1 cellular context compared by ENCODE assay signal in genomic region chr6:138987643-138988468, GRCh38.
A peak's percentile ranks its signal among the peaks of the same experiment; 100 is the strongest.
TF ChIP-seq lines count a peak whose summit lies in the region.

A gene with protein sequence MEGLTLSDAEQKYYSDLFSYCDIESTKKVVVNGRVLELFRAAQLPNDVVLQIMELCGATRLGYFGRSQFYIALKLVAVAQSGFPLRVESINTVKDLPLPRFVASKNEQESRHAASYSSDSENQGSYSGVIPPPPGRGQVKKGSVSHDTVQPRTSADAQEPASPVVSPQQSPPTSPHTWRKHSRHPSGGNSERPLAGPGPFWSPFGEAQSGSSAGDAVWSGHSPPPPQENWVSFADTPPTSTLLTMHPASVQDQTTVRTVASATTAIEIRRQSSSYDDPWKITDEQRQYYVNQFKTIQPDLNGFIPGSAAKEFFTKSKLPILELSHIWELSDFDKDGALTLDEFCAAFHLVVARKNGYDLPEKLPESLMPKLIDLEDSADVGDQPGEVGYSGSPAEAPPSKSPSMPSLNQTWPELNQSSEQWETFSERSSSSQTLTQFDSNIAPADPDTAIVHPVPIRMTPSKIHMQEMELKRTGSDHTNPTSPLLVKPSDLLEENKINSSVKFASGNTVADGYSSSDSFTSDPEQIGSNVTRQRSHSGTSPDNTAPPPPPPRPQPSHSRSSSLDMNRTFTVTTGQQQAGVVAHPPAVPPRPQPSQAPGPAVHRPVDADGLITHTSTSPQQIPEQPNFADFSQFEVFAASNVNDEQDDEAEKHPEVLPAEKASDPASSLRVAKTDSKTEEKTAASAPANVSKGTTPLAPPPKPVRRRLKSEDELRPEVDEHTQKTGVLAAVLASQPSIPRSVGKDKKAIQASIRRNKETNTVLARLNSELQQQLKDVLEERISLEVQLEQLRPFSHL (minus strand): TSS chr6:138988253. CDS start chr6:138987682, 571 bp downstream.

TF ChIP-seq in HepG2, 621 proteins besides CTCF, POLR2A, EP300 and RAD21 (continued from another document and continues in another):
- TF ChIP-seq, protein P1, sequence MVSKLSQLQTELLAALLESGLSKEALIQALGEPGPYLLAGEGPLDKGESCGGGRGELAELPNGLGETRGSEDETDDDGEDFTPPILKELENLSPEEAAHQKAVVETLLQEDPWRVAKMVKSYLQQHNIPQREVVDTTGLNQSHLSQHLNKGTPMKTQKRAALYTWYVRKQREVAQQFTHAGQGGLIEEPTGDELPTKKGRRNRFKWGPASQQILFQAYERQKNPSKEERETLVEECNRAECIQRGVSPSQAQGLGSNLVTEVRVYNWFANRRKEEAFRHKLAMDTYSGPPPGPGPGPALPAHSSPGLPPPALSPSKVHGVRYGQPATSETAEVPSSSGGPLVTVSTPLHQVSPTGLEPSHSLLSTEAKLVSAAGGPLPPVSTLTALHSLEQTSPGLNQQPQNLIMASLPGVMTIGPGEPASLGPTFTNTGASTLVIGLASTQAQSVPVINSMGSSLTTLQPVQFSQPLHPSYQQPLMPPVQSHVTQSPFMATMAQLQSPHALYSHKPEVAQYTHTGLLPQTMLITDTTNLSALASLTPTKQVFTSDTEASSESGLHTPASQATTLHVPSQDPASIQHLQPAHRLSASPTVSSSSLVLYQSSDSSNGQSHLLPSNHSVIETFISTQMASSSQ (IDR thresholded peaks at IDR 0.05; ENCODE audit: low read depth) = no peak
- TF ChIP-seq, protein P1 (CRISPR knock-in tag; IDR thresholded peaks at IDR 0.05; ENCODE audit: borderline replicate concordance) = no peak
- TF ChIP-seq ZNF124 (CRISPR knock-in tag; IDR thresholded peaks at IDR 0.05) (peak; percentile 97), ZNF850 (CRISPR knock-in tag; conservative IDR thresholded peaks at IDR 0.05) (no peak), ZBTB2 (CRISPR knock-in tag; IDR thresholded peaks at IDR 0.05; ENCODE audit: low read depth) (peak; percentile 50; the same call in 1 of the 2 replicates), ATF7 (IDR thresholded peaks at IDR 0.05) (no peak), ATF7 (CRISPR knock-in tag; IDR thresholded peaks at IDR 0.05) (no peak), MED8 (CRISPR knock-in tag; IDR thresholded peaks at IDR 0.05; ENCODE audit: insufficient replicate concordance) (peak; percentile 79), NFATC3 (CRISPR knock-in tag; IDR thresholded peaks at IDR 0.05) (no peak; the same call in 1 of the 2 replicates), ZNF512B (CRISPR knock-in tag; IDR thresholded peaks at IDR 0.05; ENCODE audit: borderline replicate concordance) (peak; percentile 81), ZBTB44 (CRISPR knock-in tag; IDR thresholded peaks at IDR 0.05) (no peak; the same call in 1 of the 2 replicates), EED (CRISPR knock-in tag; IDR thresholded peaks at IDR 0.05) (no peak), SMARCE1 (IDR thresholded peaks at IDR 0.05; ENCODE audit: borderline replicate concordance) (no peak), THYN1 (CRISPR knock-in tag; IDR thresholded peaks at IDR 0.05; ENCODE audit: borderline replicate concordance, low read depth) (no peak), ZNF354B (CRISPR knock-in tag; IDR thresholded peaks at IDR 0.05) (no peak), HOXA5 (CRISPR knock-in tag; IDR thresholded peaks at IDR 0.05) (peak; percentile 83), SRY (CRISPR knock-in tag; IDR thresholded peaks at IDR 0.05) (no peak), ZSCAN22 (CRISPR knock-in tag; IDR thresholded peaks at IDR 0.05) (no peak), RFX1 (IDR thresholded peaks at IDR 0.05) (no peak), ZNF746 (CRISPR knock-in tag; IDR thresholded peaks at IDR 0.05) (peak; percentile 77), BRF2 (CRISPR knock-in tag; IDR thresholded peaks at IDR 0.05) (0 out of 2 replicates have a peak, but pooled peaks have one; percentile 42), CSRNP2 (CRISPR knock-in tag; conservative IDR thresholded peaks at IDR 0.05; ENCODE audit: low read depth) (no peak), SMC3 (IDR thresholded peaks at IDR 0.05; ENCODE audit: low read length) (peak; percentile 51; the same call in 1 of the 2 replicates), HNRNPLL (IDR thresholded peaks at IDR 0.05; ENCODE audit: low read depth, low read length, poor library complexity, severe bottlenecking) (peak; percentile 56), ZNF678 (CRISPR knock-in tag; IDR thresholded peaks at IDR 0.05) (no peak), GATAD1 (CRISPR knock-in tag; IDR thresholded peaks at IDR 0.05) (peak; percentile 82), PRDM4 (CRISPR knock-in tag; IDR thresholded peaks at IDR 0.05; ENCODE audit: borderline replicate concordance) (0 out of 2 replicates have a peak, but pooled peaks have one; percentile 48), PHF8 (CRISPR knock-in tag; IDR thresholded peaks at IDR 0.05) (peak; percentile 95)
- TF ChIP-seq, protein P2, sequence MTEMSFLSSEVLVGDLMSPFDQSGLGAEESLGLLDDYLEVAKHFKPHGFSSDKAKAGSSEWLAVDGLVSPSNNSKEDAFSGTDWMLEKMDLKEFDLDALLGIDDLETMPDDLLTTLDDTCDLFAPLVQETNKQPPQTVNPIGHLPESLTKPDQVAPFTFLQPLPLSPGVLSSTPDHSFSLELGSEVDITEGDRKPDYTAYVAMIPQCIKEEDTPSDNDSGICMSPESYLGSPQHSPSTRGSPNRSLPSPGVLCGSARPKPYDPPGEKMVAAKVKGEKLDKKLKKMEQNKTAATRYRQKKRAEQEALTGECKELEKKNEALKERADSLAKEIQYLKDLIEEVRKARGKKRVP (CRISPR knock-in tag; IDR thresholded peaks at IDR 0.05) = peak in 1 of 2 experiments; percentile 48; a peak in 1 of 4 replicates
- TF ChIP-seq, protein P3, sequence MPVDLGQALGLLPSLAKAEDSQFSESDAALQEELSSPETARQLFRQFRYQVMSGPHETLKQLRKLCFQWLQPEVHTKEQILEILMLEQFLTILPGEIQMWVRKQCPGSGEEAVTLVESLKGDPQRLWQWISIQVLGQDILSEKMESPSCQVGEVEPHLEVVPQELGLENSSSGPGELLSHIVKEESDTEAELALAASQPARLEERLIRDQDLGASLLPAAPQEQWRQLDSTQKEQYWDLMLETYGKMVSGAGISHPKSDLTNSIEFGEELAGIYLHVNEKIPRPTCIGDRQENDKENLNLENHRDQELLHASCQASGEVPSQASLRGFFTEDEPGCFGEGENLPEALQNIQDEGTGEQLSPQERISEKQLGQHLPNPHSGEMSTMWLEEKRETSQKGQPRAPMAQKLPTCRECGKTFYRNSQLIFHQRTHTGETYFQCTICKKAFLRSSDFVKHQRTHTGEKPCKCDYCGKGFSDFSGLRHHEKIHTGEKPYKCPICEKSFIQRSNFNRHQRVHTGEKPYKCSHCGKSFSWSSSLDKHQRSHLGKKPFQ (CRISPR knock-in tag; IDR thresholded peaks at IDR 0.05; ENCODE audit: insufficient replicate concordance) = no peak
